In genomic region chr13:77502104-77502720, GRCh38 we compare ENCODE assay signal across 1 cellular context.
TF ChIP-seq lines count a peak whose summit lies in the region.

No MANE protein-coding gene starts in this region.

TF ChIP-seq in GM23338, 12 proteins besides CTCF, POLR2A, EP300 and RAD21 (continued from another document):
- TF ChIP-seq ZNF462 (CRISPR knock-in tag; IDR thresholded peaks at IDR 0.05) (no peak), REST (IDR thresholded peaks at IDR 0.05; ENCODE audit: unreplicated experiment) (no peak), JUNB (IDR thresholded peaks at IDR 0.05; ENCODE audit: unreplicated experiment) (no peak)
